In genomic region chr19:36604656-36605100, GRCh38 we compare ENCODE assay signal across 1 cellular context.
TF ChIP-seq lines count a peak whose summit lies in the region.

No MANE protein-coding gene starts in this region.

TF ChIP-seq in HEK293, 187 proteins besides CTCF, POLR2A, EP300 and RAD21 (continued from another document and continues in another):
- TF ChIP-seq ZBTB26 (tag by site-specific recombination; optimal IDR thresholded peaks at IDR 0.05), result no peak
- no peak for TF ChIP-seq ZNF658 (tag by site-specific recombination; IDR thresholded peaks at IDR 0.05)
- peak; percentile 100 for TF ChIP-seq ZBTB7A (tag by site-specific recombination; IDR thresholded peaks at IDR 0.05; ENCODE audit: low read depth)
- peak; percentile 64; the same call in 1 of the 2 replicates for TF ChIP-seq MYNN (tag by site-specific recombination; IDR thresholded peaks at IDR 0.05; ENCODE audit: borderline replicate concordance)
- TF ChIP-seq TRIM28 (IDR thresholded peaks at IDR 0.05; ENCODE audit: borderline replicate concordance, low read length), result no peak
- no peak; the same call in 1 of the 2 replicates for TF ChIP-seq ZNF473 (tag by site-specific recombination; IDR thresholded peaks at IDR 0.05)
- peak; percentile 48 for TF ChIP-seq OSR2 (tag by site-specific recombination; IDR thresholded peaks at IDR 0.05)
- TF ChIP-seq ZNF280D (tag by site-specific recombination; IDR thresholded peaks at IDR 0.05), result peak; percentile 98
- TF ChIP-seq ZNF610 (tag by site-specific recombination; IDR thresholded peaks at IDR 0.05; ENCODE audit: borderline replicate concordance), result peak; percentile 80
- peak; percentile 86 for TF ChIP-seq SP2 (tag by site-specific recombination; IDR thresholded peaks at IDR 0.05)
- peak; percentile 77 for TF ChIP-seq SCRT1 (tag by site-specific recombination; IDR thresholded peaks at IDR 0.05; ENCODE audit: borderline replicate concordance)
- TF ChIP-seq PRDM10 (tag by site-specific recombination; IDR thresholded peaks at IDR 0.05), result peak; percentile 75
- no peak for TF ChIP-seq HOXA7 (CRISPR knock-in tag; IDR thresholded peaks at IDR 0.05; ENCODE audit: borderline replicate concordance)
- TF ChIP-seq ZNF391 (tag by site-specific recombination; IDR thresholded peaks at IDR 0.05; ENCODE audit: borderline replicate concordance, low read depth), result peak; percentile 100
- TF ChIP-seq ZNF2 (tag by site-specific recombination; IDR thresholded peaks at IDR 0.05), result peak; percentile 100
- peak; percentile 82; the same call in 1 of the 2 replicates for TF ChIP-seq ZNF19 (tag by site-specific recombination; IDR thresholded peaks at IDR 0.05; ENCODE audit: low read depth)
- no peak; the same call in none of the 2 replicates for TF ChIP-seq YY2 (tag by site-specific recombination; IDR thresholded peaks at IDR 0.05)
- TF ChIP-seq ZNF398 (tag by site-specific recombination; IDR thresholded peaks at IDR 0.05), result peak; percentile 61
- peak; percentile 96 for TF ChIP-seq ZNF600 (tag by site-specific recombination; IDR thresholded peaks at IDR 0.05)
- TF ChIP-seq ZNF37A (tag by site-specific recombination; IDR thresholded peaks at IDR 0.05), result 0 out of 2 replicates have a peak, but pooled peaks have one; percentile 10
- peak; percentile 100 for TF ChIP-seq GLIS2 (tag by site-specific recombination; IDR thresholded peaks at IDR 0.05)
- TF ChIP-seq ZNF426 (tag by site-specific recombination; IDR thresholded peaks at IDR 0.05), result no peak
- peak; percentile 70; the same call in 1 of the 2 replicates for TF ChIP-seq SCRT2 (tag by site-specific recombination; IDR thresholded peaks at IDR 0.05)
- peak; percentile 94 for TF ChIP-seq ZNF692 (tag by site-specific recombination; IDR thresholded peaks at IDR 0.05)
- no peak for TF ChIP-seq HOXD13 (CRISPR knock-in tag; IDR thresholded peaks at IDR 0.05; ENCODE audit: borderline replicate concordance)
- TF ChIP-seq ZNF629 (tag by site-specific recombination; IDR thresholded peaks at IDR 0.05), result peak; percentile 97
- TF ChIP-seq ZNF146 (tag by site-specific recombination; IDR thresholded peaks at IDR 0.05), result peak; percentile 91
- TF ChIP-seq ZNF416 (tag by site-specific recombination; IDR thresholded peaks at IDR 0.05), result peak; percentile 84
- peak; percentile 98 for TF ChIP-seq ZXDB (tag by site-specific recombination; IDR thresholded peaks at IDR 0.05)
- TF ChIP-seq ZEB2 (tag by site-specific recombination; IDR thresholded peaks at IDR 0.05), result peak; percentile 100
- TF ChIP-seq TCF7L2 (IDR thresholded peaks at IDR 0.05; ENCODE audit: borderline replicate concordance, low read depth, low read length), result no peak
- peak; percentile 96 for TF ChIP-seq ZSCAN4 (tag by site-specific recombination; IDR thresholded peaks at IDR 0.05)
- no peak for TF ChIP-seq SALL2 (tag by site-specific recombination; IDR thresholded peaks at IDR 0.05; ENCODE audit: borderline replicate concordance)
- peak; percentile 80; the same call in 1 of the 2 replicates for TF ChIP-seq ZNF302 (tag by site-specific recombination; IDR thresholded peaks at IDR 0.05; ENCODE audit: low read depth)
- no peak for TF ChIP-seq ZNF350 (tag by site-specific recombination; IDR thresholded peaks at IDR 0.05)
- TF ChIP-seq ZNF585B (tag by site-specific recombination; IDR thresholded peaks at IDR 0.05), result no peak
- TF ChIP-seq HOXC10 (CRISPR knock-in tag; IDR thresholded peaks at IDR 0.05), result no peak
- no peak for TF ChIP-seq ZNF214 (tag by site-specific recombination; IDR thresholded peaks at IDR 0.05; ENCODE audit: borderline replicate concordance)
- peak; percentile 67; the same call in 1 of the 2 replicates for TF ChIP-seq ZNF394 (tag by site-specific recombination; IDR thresholded peaks at IDR 0.05; ENCODE audit: borderline replicate concordance)
- peak; percentile 99 for TF ChIP-seq ZNF18 (tag by site-specific recombination; IDR thresholded peaks at IDR 0.05)
- TF ChIP-seq ZNF660 (tag by site-specific recombination; IDR thresholded peaks at IDR 0.05), result peak; percentile 62; the same call in 1 of the 2 replicates
- TF ChIP-seq SETDB1 (IDR thresholded peaks at IDR 0.05; ENCODE audit: insufficient read length, low read length), result no peak
- TF ChIP-seq ATF2 (tag by site-specific recombination; IDR thresholded peaks at IDR 0.05; ENCODE audit: low read depth), result peak; percentile 70
- peak; percentile 100 for TF ChIP-seq ZNF423 (tag by site-specific recombination; IDR thresholded peaks at IDR 0.05)
- TF ChIP-seq ZNF341 (tag by site-specific recombination; IDR thresholded peaks at IDR 0.05; ENCODE audit: low read depth), result peak; percentile 99
- TF ChIP-seq ZNF292 (tag by site-specific recombination; IDR thresholded peaks at IDR 0.05; ENCODE audit: borderline replicate concordance, low read depth), result no peak
- peak; percentile 63 for TF ChIP-seq HIC1 (tag by site-specific recombination; IDR thresholded peaks at IDR 0.05)
- no peak for TF ChIP-seq ZNF48 (tag by site-specific recombination; IDR thresholded peaks at IDR 0.05)
